In the genomic region with DNA sequence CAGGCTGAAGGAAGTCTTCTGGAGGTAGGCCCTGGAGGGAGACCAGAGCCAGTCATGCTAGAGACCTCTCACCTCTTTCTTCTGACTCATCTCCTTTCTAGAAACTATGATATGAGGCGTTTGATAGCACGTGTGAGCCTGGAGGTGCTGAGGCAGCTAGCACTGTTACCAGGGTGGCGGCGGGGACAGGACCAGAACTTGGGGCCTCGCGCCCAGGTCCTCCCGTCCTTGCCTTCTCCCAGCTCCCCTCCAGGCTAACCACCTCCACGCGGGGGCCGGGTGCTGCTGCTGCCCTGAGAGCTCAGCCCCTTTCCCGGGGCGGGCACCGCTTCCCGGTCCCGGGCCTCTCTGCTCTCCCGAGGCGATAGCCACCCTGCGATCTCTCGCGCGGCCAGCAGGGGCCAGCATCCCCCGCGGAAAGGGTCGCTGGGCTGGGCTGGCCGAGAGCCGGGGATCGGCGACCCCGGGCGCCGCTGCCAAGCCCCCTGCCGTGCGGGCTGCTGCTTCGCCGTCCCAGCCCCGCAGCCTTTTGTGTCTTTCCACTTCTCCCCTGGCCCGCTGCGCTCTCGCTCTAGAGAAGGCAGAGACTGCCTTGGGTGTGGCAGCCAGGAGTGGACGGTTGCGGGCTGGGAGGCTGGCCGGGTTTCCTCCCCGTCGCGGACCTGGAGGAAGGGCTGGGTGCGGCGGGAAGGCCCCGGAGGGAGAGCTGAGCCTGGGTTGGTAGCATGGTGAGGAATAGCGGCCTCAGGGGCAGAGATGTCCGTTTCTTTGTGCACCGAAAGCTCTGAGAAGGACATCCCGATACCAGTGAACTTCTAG, we compare ENCODE assay signal across 8 cellular contexts. TPM values are rescaled to one million over a fixed set of nuclear protein-coding genes. Genes with fewer than 3 reads are reported as not detected.
A peak's percentile ranks its signal among the peaks of the same experiment; 100 is the strongest.
DNase-seq lines count a peak whose midpoint lies in the region; ATAC-seq and TF ChIP-seq lines count a peak whose summit lies in the region.

No MANE protein-coding gene starts in this region.

- H3K36me3 ChIP-seq in iPS-20b (ENCODE audit: insufficient read depth, low read depth, low read length) (no peaks in the 10 kb centered on the region), skeletal muscle tissue (ENCODE audit: control insufficient read depth in 3 of 3, insufficient read depth in 3 of 3, low read length in 3 of 3) (no peaks in the 10 kb centered on the region)

- peak; percentile 80 for ATAC-seq in HG02763 (IDR thresholded peaks at IDR 0.05; ENCODE audit: unreplicated experiment)

- peak overlapping the region; percentile 87 for H3K27ac ChIP-seq in VCaP
- no peak overlapping the region for H3K27ac ChIP-seq in iPS-20b (ENCODE audit: low read length)
- no peak overlapping the region for H3K27ac ChIP-seq in skeletal muscle tissue (ENCODE audit: low read depth, low read length)

- H3K4me3 ChIP-seq in iPS-20b (ENCODE audit: low read length), result peak overlapping the region; percentile 73
- H3K4me3 ChIP-seq in skeletal muscle tissue (ENCODE audit: low read length in 3 of 3), result peak overlapping the region; percentile 74 to 88 (median 88)

- H3K9me3 ChIP-seq in iPS-20b (ENCODE audit: insufficient read depth, low read depth, low read length) (no peaks in the 10 kb centered on the region), skeletal muscle tissue (ENCODE audit: control insufficient read depth in 3 of 3, low read length in 3 of 3) (no peaks in the 10 kb centered on the region)

- in situ Hi-C loops in T47D (cut with HindIII; ENCODE audit: low pct_unique_long_range_greater_than_20kb, low sequenced_read_pairs), result no loop called here

- peak; percentile 30 for DNase-seq in NCI-H2196 (lab: John Stamatoyannopoulos, UW; ENCODE audit: unreplicated experiment)
- no peak for DNase-seq in NCI-H2196 treated with DMSO at 0.1 percent for 48 hours (lab: John Stamatoyannopoulos, UW; ENCODE audit: unreplicated experiment)
- DNase-seq in NCI-H1417 treated with DMSO at 0.1 percent for 48 hours (lab: John Stamatoyannopoulos, UW), result peak; percentile 26
- DNase-seq in T47D (ENCODE audit: low read depth in 1 of 2, low spot score in 1 of 2), result peak; percentile 44 to 46

- no peaks in the 10 kb centered on the region for H3K4me1 ChIP-seq in iPS-20b (ENCODE audit: insufficient read depth, low read length)
- H3K4me1 ChIP-seq in skeletal muscle tissue (ENCODE audit: control insufficient read depth in 3 of 3, insufficient read depth in 3 of 3, low read length in 3 of 3), result peaks cover 3 to 18% (median 9%) of the 10 kb centered on the region in 3 donors

- H3K9ac ChIP-seq in iPS-20b (ENCODE audit: low read depth, low read length), result peak overlapping the region; percentile 86
- H3K9ac ChIP-seq in skeletal muscle tissue (ENCODE audit: low read depth in 1 of 3, low read length in 3 of 3), result peak overlapping the region; percentile 67 to 81 (median 73)

- H3K27me3 ChIP-seq in iPS-20b (ENCODE audit: insufficient read depth, low read length), result peaks cover 29% of the 10 kb centered on the region
- H3K27me3 ChIP-seq in skeletal muscle tissue (ENCODE audit: control insufficient read depth in 3 of 3, insufficient read depth in 3 of 3, low read length in 3 of 3), result peaks cover 0 to 4% (median 2%) of the 10 kb centered on the region in 3 donors

- peak; percentile 91 for TF ChIP-seq CTCF in VCaP (conservative IDR thresholded peaks at IDR 0.05)

RNA-seq across cellular contexts. Expression of a gene that starts 49.1 kb away (rescaled TPM):
- total RNA-seq in skeletal muscle tissue, result 1.0 TPM
